7 cellular contexts compared by ENCODE assay signal in genomic region chr10:92291610-92291859, GRCh38. TPM values are rescaled to one million over a fixed set of nuclear protein-coding genes. Genes with fewer than 3 reads are reported as not detected.
DNase-seq lines count a peak whose midpoint lies in the region; TF ChIP-seq lines count a peak whose summit lies in the region.

No MANE protein-coding gene starts in this region.

- no peaks in the 10 kb centered on the region for H3K9me2 ChIP-seq in GM23248 (ENCODE audit: insufficient read depth)

- H3K4me1 ChIP-seq in GM23248 (ENCODE audit: insufficient read depth) (peaks cover 14% of the 10 kb centered on the region; the same call in 1 of the 2 replicates), fibroblast of lung (ENCODE audit: control insufficient read depth, extremely low read depth, insufficient read depth, low read length) (no peaks in the 10 kb centered on the region)

- H3K9me3 ChIP-seq in GM23248 (ENCODE audit: low read depth): no peaks in the 10 kb centered on the region
- H3K9me3 ChIP-seq in fibroblast of lung (ENCODE audit: control insufficient read depth, insufficient read depth, low read depth, low read length): no peaks in the 10 kb centered on the region

- H3K4me3 ChIP-seq in GM23248 (peak overlapping the region; percentile 95), fibroblast of lung (replicated peaks in 1 of 4; ENCODE audit: control extremely low read depth in 1 of 4, insufficient read depth in 1 of 4, low read depth in 3 of 4, low read length in 4 of 4) (peak overlapping the region; percentile 73 to 99 (median 84)), retinal pigment epithelial cell (ENCODE audit: low read length) (peak overlapping the region; percentile 95)

- WGBS in GM23248 (ENCODE audit: low coverage in 1 of 2, low lambda C conversion rate in 2 of 2, missing lambda C conversion rate in 2 of 2), 2 experiments: 0 to 1% methylated on average over 8 to 10 of the region's 10 CpGs

- H3K79me2 ChIP-seq in GM23248 (ENCODE audit: insufficient read depth) (peaks cover 75% of the 10 kb centered on the region), fibroblast of lung (ENCODE audit: control insufficient read depth, insufficient read depth, low read length) (peaks cover 46% of the 10 kb centered on the region)

- peak overlapping the region; percentile 99 for H2AFZ ChIP-seq in GM23248
- peak overlapping the region; percentile 81 for H2AFZ ChIP-seq in fibroblast of lung (ENCODE audit: low read length)

- peak overlapping the region; percentile 69 for H3K27ac ChIP-seq in GM23248
- peak overlapping the region; percentile 86 for H3K27ac ChIP-seq in RWPE1
- H3K27ac ChIP-seq in fibroblast of lung (ENCODE audit: insufficient read depth, low read length): peak overlapping the region; percentile 93

- POLR2A ChIA-PET in RWPE1 (lab: Yijun Ruan, JAX; ENCODE audit: low non-redundant PET): interaction anchor here (1.2 kb wide), 2 partner anchors 51 to 204 kb away, joined by 5 to 6 read pairs; no protein-coding TSS in a partner anchor

- no peaks in the 10 kb centered on the region for H3K36me3 ChIP-seq in GM23248 (ENCODE audit: low read depth)
- H3K36me3 ChIP-seq in fibroblast of lung (ENCODE audit: control insufficient read depth, insufficient read depth, low read length): no peaks in the 10 kb centered on the region

- peaks cover 5% of the 10 kb centered on the region; the same call in 1 of the 2 replicates for H4K20me1 ChIP-seq in GM23248 (ENCODE audit: insufficient read depth)
- no peaks in the 10 kb centered on the region for H4K20me1 ChIP-seq in fibroblast of lung (ENCODE audit: control insufficient read depth, extremely low read depth, insufficient read depth, low read length)

- H3K9ac ChIP-seq in GM23248: peak overlapping the region; percentile 95
- peak overlapping the region; percentile 96 for H3K9ac ChIP-seq in fibroblast of lung (ENCODE audit: insufficient read depth, low read length)

- in situ Hi-C loops in GM23248 (cut with MboI): no loop called here

- peak overlapping the region; percentile 83 for H3K4me2 ChIP-seq in GM23248 (ENCODE audit: unreplicated experiment)
- peak overlapping the region; percentile 40 for H3K4me2 ChIP-seq in fibroblast of lung (ENCODE audit: extremely low read depth, insufficient read depth, low read length)

- DNase-seq in GM23248 (no peak), RWPE1 (ENCODE audit: low spot score) (peak; percentile 42), fibroblast of lung (ENCODE audit: low read depth in 2 of 2) (no peak), retinal pigment epithelial cell (ENCODE audit: low read depth) (no peak), NCI-H2029 (lab: John Stamatoyannopoulos, UW) (no peak), NOMO-1 (lab: John Stamatoyannopoulos, UW; ENCODE audit: unreplicated experiment in 2 of 2) (no peak), GM19240 (ENCODE audit: insufficient read length, low spot score) (no peak)

- peaks cover 17% of the 10 kb centered on the region; the same call in 1 of the 2 replicates for H3F3A ChIP-seq in GM23248 (ENCODE audit: insufficient read depth)

- H3K27me3 ChIP-seq in GM23248 (replicated peaks; ENCODE audit: insufficient read depth) (no peaks in the 10 kb centered on the region), fibroblast of lung (ENCODE audit: control insufficient read depth, insufficient read depth, low read length) (no peaks in the 10 kb centered on the region)

- CTCF ChIA-PET in RWPE1 (lab: Yijun Ruan, JAX): interaction anchor here (0.6 to 2.0 kb wide), 13 partner anchors 18 to 316 kb away, joined by 3 to 12 read pairs (median 4); no protein-coding TSS in a partner anchor

- TF ChIP-seq CTCF in RWPE1 (conservative IDR thresholded peaks at IDR 0.05; ENCODE audit: low read depth) (no peak), fibroblast of lung (conservative IDR thresholded peaks at IDR 0.05 in 1 of 2, IDR thresholded peaks at IDR 0.05 in 1 of 2; ENCODE audit: low read depth in 1 of 2, low read length in 2 of 2) (no peak), retinal pigment epithelial cell (conservative IDR thresholded peaks at IDR 0.05; ENCODE audit: low read depth, low read length) (no peak)

RNA-seq across cellular contexts. Expression of gene MARCHF5, which starts 0.6 kb away (rescaled TPM):
- total RNA-seq in GM23248 (2014; rRNA removed; shearing (Covaris generic)): 10.6 and 14.2 TPM in 2 replicates
- polyA plus RNA-seq in GM23248 (2016; fragmentation: Nextera tagmentation; extraction: Ambion mirVana): 41.4 and 45.7 TPM in 2 replicates
- 13.4 and 17.3 TPM in 2 replicates for total RNA-seq in fibroblast of lung
- 38.2 and 49.1 TPM in 2 replicates for polyA plus RNA-seq in fibroblast of lung
- 29.5 and 30.5 TPM in 2 replicates for polyA plus RNA-seq in fibroblast of lung (2012)
- polyA minus RNA-seq in fibroblast of lung (ENCODE audit: low replicate concordance): 1.5 and 8.9 TPM in 2 replicates

RNA-seq across cellular contexts. Expression of gene CPEB3, which starts 0.7 kb away (rescaled TPM):
- 0.63 and 1.1 TPM in 2 replicates for total RNA-seq in GM23248 (2014; rRNA removed; shearing (Covaris generic))
- polyA plus RNA-seq in GM23248 (2016; fragmentation: Nextera tagmentation; extraction: Ambion mirVana) (0.60 TPM in 2 replicates), fibroblast of lung (0.27 and 0.37 TPM in 2 replicates)
- 0.51 and 0.66 TPM in 2 replicates for total RNA-seq in fibroblast of lung
- polyA plus RNA-seq in fibroblast of lung (2012): 0.29 and 0.41 TPM in 2 replicates
- 1.3 TPM in 1 of 2 replicates, not detected in the other for polyA minus RNA-seq in fibroblast of lung (ENCODE audit: low replicate concordance)
